ENCODE assay signal across 21 cellular contexts in genomic region chr9:78828521-78828920, GRCh38.
"Had no signal": no experiment of that assay in that cellular context is flagged by ENCODE, and none has a peak within 500 bp of the region (broad histone marks: within the 10 kb centered on the region; RNA-seq: fewer than 3 reads in every experiment).

No MANE protein-coding gene starts in this region.

- H3K36me3 ChIP-seq: MG63 had no signal

- H3K27ac Mint-ChIP-seq: T-cell had no signal

- H3K36me3 Mint-ChIP-seq: T-cell had no signal

- H3K27me3 ChIP-seq: MG63 had no signal

- H3K4me1 Mint-ChIP-seq: T-cell had no signal

- H3K9me3 Mint-ChIP-seq: T-cell had no signal

- H3K4me3 ChIP-seq: MG63 had no signal

- ATAC-seq: T-cell had no signal

- H3K9me3 ChIP-seq: MG63, SK-N-SH had no signal

- DNase-seq: KBM-7, MG63, NCI-H1105, NCI-H1417, NCI-H1436 treated with DMSO at 0.1 percent for 48 hours, NCI-H187, NCI-H2029, NCI-H2081 treated with DMSO at 0.1 percent for 48 hours, NCI-H2171, NCI-H226, NCI-H446, NCI-H510A, NCI-H524 treated with DMSO at 0.1 percent for 48 hours, NCI-H69, NCI-H82, RPMI8226, SHP77, SK-N-SH, SW 1271, T-cell had no signal

- H3K4me3 Mint-ChIP-seq: T-cell had no signal

- H3K4me2 ChIP-seq: SK-N-SH had no signal

- H3K9ac ChIP-seq: SK-N-SH had no signal

- FAIRE-seq: RCC 7860 had no signal
